In genomic region chr21:14603202-14603601, GRCh38 we compare ENCODE assay signal across 1 cellular context.
TF ChIP-seq lines count a peak whose summit lies in the region.

No MANE protein-coding gene starts in this region.

TF ChIP-seq in K562, 482 proteins besides CTCF, POLR2A, EP300 and RAD21 (continued from another document):
- TF ChIP-seq NKRF (IDR thresholded peaks at IDR 0.05; ENCODE audit: borderline replicate concordance) (no peak), ZNF3 (CRISPR knock-in tag; IDR thresholded peaks at IDR 0.05) (no peak), MBD1 (CRISPR knock-in tag; IDR thresholded peaks at IDR 0.05) (no peak), TCF3 (CRISPR knock-in tag; IDR thresholded peaks at IDR 0.05) (peak; percentile 34; the same call in 1 of the 2 replicates), ATF3 (IDR thresholded peaks at IDR 0.05) (peak; percentile 57), ATF3 (CRISPR knock-in tag; conservative IDR thresholded peaks at IDR 0.05) (no peak), ZNF449 (CRISPR knock-in tag; IDR thresholded peaks at IDR 0.05) (no peak), TSC22D4 (tag; IDR thresholded peaks at IDR 0.05) (no peak), ZNF609 (CRISPR knock-in tag; IDR thresholded peaks at IDR 0.05; ENCODE audit: borderline replicate concordance) (no peak), SMARCE1 (IDR thresholded peaks at IDR 0.05) (peak; percentile 76), JUND (IDR thresholded peaks at IDR 0.05; ENCODE audit: borderline replicate concordance, low read depth, low read length) (peak; percentile 71; the same call in 1 of the 2 replicates), JUND (tag; IDR thresholded peaks at IDR 0.05; ENCODE audit: borderline replicate concordance, low read depth, low read length) (0 out of 3 replicates have a peak, but pooled peaks have one; percentile 26), FOXA3 (CRISPR knock-in tag; conservative IDR thresholded peaks at IDR 0.05 in 1 of 2, IDR thresholded peaks at IDR 0.05 in 1 of 2) (peak; percentile 46 to 90; a peak in 3 of 4 replicates), RBM17 (IDR thresholded peaks at IDR 0.05; ENCODE audit: borderline replicate concordance, low read depth, low read length) (no peak), SREBF1 (IDR thresholded peaks at IDR 0.05; ENCODE audit: borderline replicate concordance, low read depth, low read length) (no peak), KDM1A (IDR thresholded peaks at IDR 0.05) (peak; percentile 19 to 32; a peak in 1 of 4 replicates), ZC3H8 (IDR thresholded peaks at IDR 0.05) (no peak), SNAPC5 (CRISPR knock-in tag; IDR thresholded peaks at IDR 0.05) (no peak), ZNF668 (CRISPR knock-in tag; IDR thresholded peaks at IDR 0.05) (no peak), ZHX1 (conservative IDR thresholded peaks at IDR 0.05; ENCODE audit: low read length) (no peak), SMARCA4 (IDR thresholded peaks at IDR 0.05) (peak; percentile 84), TAL1 (IDR thresholded peaks at IDR 0.05) (peak; percentile 33; the same call in 1 of the 2 replicates), ARID3A (IDR thresholded peaks at IDR 0.05; ENCODE audit: borderline replicate concordance, low read depth, low read length) (no peak), NFYB (IDR thresholded peaks at IDR 0.05; ENCODE audit: extremely low read depth, insufficient read length) (no peak), TEAD4 (IDR thresholded peaks at IDR 0.05; ENCODE audit: low read length) (peak; percentile 42; the same call in 1 of the 2 replicates), TEAD4 (CRISPR knock-in tag; IDR thresholded peaks at IDR 0.05; ENCODE audit: borderline replicate concordance) (no peak), NELFE (IDR thresholded peaks at IDR 0.05; ENCODE audit: insufficient read depth, insufficient read length) (no peak), MEIS2 (IDR thresholded peaks at IDR 0.05; ENCODE audit: partially characterized antibody) (no peak), ZNF589 (CRISPR knock-in tag; IDR thresholded peaks at IDR 0.05; ENCODE audit: low read depth) (no peak), SNRNP70 (optimal IDR thresholded peaks at IDR 0.05; ENCODE audit: low read depth, low read length) (no peak), KHSRP (IDR thresholded peaks at IDR 0.05) (0 out of 2 replicates have a peak, but pooled peaks have one; percentile 28), ZBTB49 (CRISPR knock-in tag; IDR thresholded peaks at IDR 0.05; ENCODE audit: borderline replicate concordance) (no peak), EWSR1 (IDR thresholded peaks at IDR 0.05; ENCODE audit: borderline replicate concordance, low read depth, partially characterized antibody) (no peak), NFE2 (IDR thresholded peaks at IDR 0.05; ENCODE audit: low read depth) (peak; percentile 47; the same call in 1 of the 2 replicates), ZNF24 (IDR thresholded peaks at IDR 0.05) (no peak), CHCHD3 (CRISPR knock-in tag; IDR thresholded peaks at IDR 0.05) (no peak), ZKSCAN3 (CRISPR knock-in tag; IDR thresholded peaks at IDR 0.05) (no peak), SMARCC2 (IDR thresholded peaks at IDR 0.05; ENCODE audit: low read depth) (peak; percentile 50; the same call in 1 of the 2 replicates), SP2 (IDR thresholded peaks at IDR 0.05; ENCODE audit: extremely low read depth, low read depth, low read length, poor library complexity, severe bottlenecking) (no peak), POLR2AphosphoS5 (IDR thresholded peaks at IDR 0.05; ENCODE audit: control insufficient read depth, insufficient read depth, low read depth, low read length) (no peak), ZNF311 (CRISPR knock-in tag; IDR thresholded peaks at IDR 0.05) (no peak), JUN (IDR thresholded peaks at IDR 0.05; ENCODE audit: borderline replicate concordance, low read depth, low read length) (peak; percentile 29; the same call in 1 of the 2 replicates), JUN (CRISPR knock-in tag; IDR thresholded peaks at IDR 0.05; ENCODE audit: borderline replicate concordance) (no peak), FOSL1 (tag; conservative IDR thresholded peaks at IDR 0.05) (peak; percentile 86), EHMT2 (IDR thresholded peaks at IDR 0.05) (peak; percentile 74), ARID1B (IDR thresholded peaks at IDR 0.05) (peak; percentile 78), DPF2 (IDR thresholded peaks at IDR 0.05) (peak; percentile 75), ZZZ3 (IDR thresholded peaks at IDR 0.05) (no peak), CREM (IDR thresholded peaks at IDR 0.05; ENCODE audit: low read depth) (no peak), ZNF217 (CRISPR knock-in tag; IDR thresholded peaks at IDR 0.05) (no peak), SREBF2 (CRISPR knock-in tag; IDR thresholded peaks at IDR 0.05) (no peak)
TF ChIP-seq in K562: peak in this region for 20.
